In the genomic region with DNA sequence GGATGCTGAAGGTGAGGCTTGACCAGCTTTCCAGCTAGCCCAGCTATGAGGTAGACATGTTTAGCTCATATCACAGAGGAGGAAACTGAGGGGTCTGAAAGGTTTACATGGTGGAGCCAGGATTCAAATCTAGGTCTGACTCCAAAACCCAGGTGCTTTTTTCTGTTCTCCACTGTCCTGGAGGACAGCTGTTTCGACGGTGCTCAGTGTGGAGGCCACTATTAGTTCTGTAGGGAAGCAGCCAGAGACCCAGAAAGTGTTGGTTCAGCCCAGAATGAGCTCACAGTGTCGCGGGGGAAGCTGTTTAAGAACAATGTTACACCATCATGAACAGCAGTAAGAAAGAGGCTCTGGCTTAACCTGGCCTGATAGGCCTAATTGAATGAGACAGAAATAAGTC, we compare ENCODE assay signal across 31 cellular contexts. TPM values are rescaled to one million over a fixed set of nuclear protein-coding genes. Genes with fewer than 3 reads are reported as not detected.
"Had no signal": no experiment of that assay in that cellular context is flagged by ENCODE, and none has a peak within 500 bp of the region (broad histone marks: within the 10 kb centered on the region; RNA-seq: fewer than 3 reads in every experiment).

No MANE protein-coding gene starts in this region.

- H3K27me3 ChIP-seq: Peyer's patch had no signal

- H3K27ac Mint-ChIP-seq: activated CD8-positive, alpha-beta T cell treated with anti-CD3 and anti-CD28 coated beads, Interleukin-2, amount 10 ng/mL, durations not matched to agents 7 days and 5 days; activated naive CD4-positive, alpha-beta T cell treated with anti-CD3 and anti-CD28 coated beads for 36 hours; activated T-cell treated with anti-CD3 and anti-CD28 coated beads, Interleukin-2, amount 50 U/mL, for 24 hours; brain had no signal

- H3K4me1 ChIP-seq: adrenal gland, Peyer's patch had no signal

- H3K27ac ChIP-seq: adrenal gland, Peyer's patch, WERI-Rb-1 had no signal

- H3K4me3 Mint-ChIP-seq: activated CD8-positive, alpha-beta T cell treated with anti-CD3 and anti-CD28 coated beads, Interleukin-2, amount 10 ng/mL, durations not matched to agents 7 days and 5 days; activated naive CD4-positive, alpha-beta T cell treated with anti-CD3 and anti-CD28 coated beads for 36 hours; activated T-cell treated with anti-CD3 and anti-CD28 coated beads, Interleukin-2, amount 50 U/mL, for 24 hours; brain had no signal

- H3K9me3 Mint-ChIP-seq: activated naive CD4-positive, alpha-beta T cell treated with anti-CD3 and anti-CD28 coated beads for 36 hours; activated naive CD4-positive, alpha-beta T cell treated with anti-CD3 and anti-CD28 coated beads, Interleukin-2, amount 50 U/mL, for 72 hours; activated T-cell treated with anti-CD3 and anti-CD28 coated beads, Interleukin-2, amount 50 U/mL, for 24 hours; brain had no signal

- H3K36me3 Mint-ChIP-seq: activated naive CD4-positive, alpha-beta T cell treated with anti-CD3 and anti-CD28 coated beads, Interleukin-2, amount 50 U/mL, for 72 hours had no signal

- DNase-seq: activated CD4-positive, alpha-beta T cell treated with anti-CD3 and anti-CD28 coated beads for 1 hour; activated CD4-positive, alpha-beta T cell treated with anti-CD3 and anti-CD28 coated beads for 48 hours; activated CD4-positive, CD25-positive, alpha-beta regulatory T cell; activated CD8-positive, alpha-beta T cell treated with anti-CD3 and anti-CD28 coated beads, Interleukin-2, amount 10 ng/mL, durations not matched to agents 7 days and 5 days; activated gamma-delta T cell treated with Interleukin-2 at 50 U/mL for 16 hours; activated naive CD4-positive, alpha-beta T cell treated with anti-CD3 and anti-CD28 coated beads for 36 hours; activated T-cell treated with anti-CD3 and anti-CD28 coated beads, Interleukin-2, amount 50 U/mL, for 24 hours; central memory CD4-positive, alpha-beta T cell; NCI-H1105; NCI-H1436 treated with DMSO at 0.1 percent for 48 hours; NCI-H1694 treated with DMSO at 0.1 percent for 48 hours; NCI-H2029; NCI-H510A; NCI-H526; NCI-H748 treated with DMSO at 0.1 percent for 48 hours; NK-92 treated with Interleukin-12 subunit alpha and Interleukin-12 subunit beta, amount 100 ng/mL, for 24 hours; PC-3; RPMI8226; SIG-M5; SW 1271; T-helper 1 cell; T1000 had no signal

- H3K4me3 ChIP-seq: adrenal gland, K562, Peyer's patch had no signal

- ATAC-seq: activated CD8-positive, alpha-beta T cell treated with anti-CD3 and anti-CD28 coated beads, Interleukin-2, amount 10 ng/mL, durations not matched to agents 7 days and 5 days; activated naive CD4-positive, alpha-beta T cell treated with anti-CD3 and anti-CD28 coated beads, Interleukin-2, amount 50 U/mL, for 72 hours; K562; PC-3 had no signal

- H3K9me3 ChIP-seq: adrenal gland, Peyer's patch had no signal

- H3K36me3 ChIP-seq: adrenal gland, Peyer's patch, WERI-Rb-1 had no signal

RNA-seq across cellular contexts. Expression of a gene that starts 11.1 kb away (rescaled TPM):
- total RNA-seq: activated CD8-positive, alpha-beta T cell treated with anti-CD3 and anti-CD28 coated beads, Interleukin-2, amount 10 ng/mL, durations not matched to agents 7 days and 5 days; activated naive CD4-positive, alpha-beta T cell treated with anti-CD3 and anti-CD28 coated beads for 36 hours; activated naive CD4-positive, alpha-beta T cell treated with anti-CD3 and anti-CD28 coated beads, Interleukin-2, amount 50 U/mL, for 72 hours; adrenal gland; bronchial epithelial cell; K562; MCF 10A; T-helper 2 cell treated with Interferon-gamma antibody and Interleukin-4, amounts not matched to agents 100 ng/mL and 5 ng/mL, for 36 hours had no signal
